In genomic region chr16:4754865-4755264, GRCh38 we compare ENCODE assay signal across 9 cellular contexts. TPM values are rescaled to one million over a fixed set of nuclear protein-coding genes. Genes with fewer than 3 reads are reported as not detected.
"Had no signal": no experiment of that assay in that cellular context is flagged by ENCODE, and none has a peak within 500 bp of the region (broad histone marks: within the 10 kb centered on the region; RNA-seq: fewer than 3 reads in every experiment).

No MANE protein-coding gene starts in this region.

- FAIRE-seq: G401.6, GM12878, GM12891, GM12892, GM18507, GM19239 had no signal

- ATAC-seq: GM12878 had no signal

- H3K4me3 ChIP-seq: GM12878 had no signal

- DNase-seq: GDM1, GF-D8 had no signal

RNA-seq across cellular contexts. Expression of gene DNAAF8, which starts 20.5 kb away (rescaled TPM):
- total RNA-seq: G401 had no signal

RNA-seq across cellular contexts. Expression of gene SEPTIN12, which starts 33.3 kb away (rescaled TPM):
- total RNA-seq: G401, GM12878 had no signal
- polyA plus RNA-seq: GM12878 had no signal

RNA-seq across cellular contexts. Expression of gene SMIM22, which starts 40.3 kb away (rescaled TPM):
- total RNA-seq: G401, GM12878 had no signal
